ENCODE assay signal across 8 cellular contexts in genomic region chr19:6516018-6516658, GRCh38. TPM values are rescaled to one million over a fixed set of nuclear protein-coding genes. Genes with fewer than 3 reads are reported as not detected.
DNase-seq lines count a peak whose midpoint lies in the region; ATAC-seq, FAIRE-seq and TF ChIP-seq lines count a peak whose summit lies in the region.

No MANE protein-coding gene starts in this region.

- peak overlapping the region; percentile 80 for H3K27ac ChIP-seq in left lung

- peak overlapping the region; percentile 65 to 74 for H3K4me3 ChIP-seq in left lung

- peak; percentile 96 for FAIRE-seq in G401.6 (lab: Jason Lieb, UNC)

- peaks cover 0 to 22% of the 10 kb centered on the region in 2 donors for H3K4me1 ChIP-seq in left lung

- no peak for TF ChIP-seq CTCF in left lung (IDR thresholded peaks at IDR 0.05)

- intact Hi-C loops in left lung (cut with DNase I) = loop anchor here in 1 of 2 donors (10.0 kb wide), 1 partner anchor 119 kb away; no protein-coding TSS in a partner anchor

- H3K9me3 ChIP-seq in left lung = no peaks in the 10 kb centered on the region

- peak; percentile 36 for ATAC-seq in HG02571 (IDR thresholded peaks at IDR 0.05; ENCODE audit: unreplicated experiment)
- peak; percentile 92 for ATAC-seq in left lung
- ATAC-seq in GM18520 (IDR thresholded peaks at IDR 0.05; ENCODE audit: unreplicated experiment) = no peak

- no peaks in the 10 kb centered on the region for H3K27me3 ChIP-seq in left lung

- DNase-seq in NCI-H2227 (lab: John Stamatoyannopoulos, UW; ENCODE audit: unreplicated experiment) (peak; percentile 90), dermis microvascular lymphatic vessel endothelial cell (ENCODE audit: low read depth in 2 of 2) (peak; percentile 89 to 98), left lung (peak; percentile 96 to 98)
- peak; percentile 51 to 58 for DNase-seq in activated CD4-positive, alpha-beta T cell treated with anti-CD3 and anti-CD28 coated beads for 4 hours
- DNase-seq in stimulated activated CD4-positive, alpha-beta T cell treated with anti-CD3 and anti-CD28 coated beads, Interleukin-2, amount 100 ng/mL, for 4 hours (ENCODE audit: low read depth) = peak; percentile 44

- no peaks in the 10 kb centered on the region for H3K36me3 ChIP-seq in left lung

RNA-seq across cellular contexts. Expression of gene TUBB4A, which starts 14.0 kb away (rescaled TPM):
- not detected in 2 replicates for total RNA-seq in dermis microvascular lymphatic vessel endothelial cell
- total RNA-seq in left lung = under 1 TPM; 0.35 to 0.65 TPM

RNA-seq across cellular contexts. Expression of gene TNFSF9, which starts 14.7 kb away (rescaled TPM):
- total RNA-seq in dermis microvascular lymphatic vessel endothelial cell (0.39 and 0.63 TPM in 2 replicates), left lung (10 to 100 TPM in 1 of 2 donors, 1 to 10 TPM in 1; 5.5 to 10.2 TPM)

RNA-seq across cellular contexts. Expression of gene DENND1C, which starts 34.6 kb away (rescaled TPM):
- total RNA-seq in dermis microvascular lymphatic vessel endothelial cell (not detected in 2 replicates), left lung (10 to 100 TPM in 1 of 2 donors, 1 to 10 TPM in 1; 6.7 to 11.8 TPM)

RNA-seq across cellular contexts. Expression of gene CRB3, which starts 52.1 kb away (rescaled TPM):
- total RNA-seq in dermis microvascular lymphatic vessel endothelial cell = not detected in 2 replicates
- total RNA-seq in left lung = 10 to 100 TPM; 38.1 to 78.8 TPM

RNA-seq across cellular contexts. Expression of gene SLC25A23, which starts 56.5 kb away (rescaled TPM):
- total RNA-seq in dermis microvascular lymphatic vessel endothelial cell = 9.5 and 19.0 TPM in 2 replicates
- 100 to 1,000 TPM in 1 of 2 donors, 10 to 100 TPM in 1; 57.9 to 118 TPM for total RNA-seq in left lung

Comparison
In these comparisons a context has a peak if more than half of its experiments do, and no peak if none do; other contexts are left out.
1. DNase-seq: peak in every context shown above with its lines; median percentile 97 in left lung; 94 in dermis microvascular lymphatic vessel endothelial cell; 90 in NCI-H2227; 54 in activated CD4-positive, alpha-beta T cell treated with anti-CD3 and anti-CD28 coated beads for 4 hours; 44 in stimulated activated CD4-positive, alpha-beta T cell treated with anti-CD3 and anti-CD28 coated beads, Interleukin-2, amount 100 ng/mL, for 4 hours.